Comparison of ENCODE assay signal across 1 cellular context in genomic region chr16:86584071-86584685, GRCh38.
TF ChIP-seq lines count a peak whose summit lies in the region.

No MANE protein-coding gene starts in this region.

TF ChIP-seq in H1, 55 proteins besides CTCF, POLR2A, EP300 and RAD21:
- TF ChIP-seq ATF3 (IDR thresholded peaks at IDR 0.05; ENCODE audit: insufficient read depth, low read depth, low read length) (no peak), TAF1 (IDR thresholded peaks at IDR 0.05; ENCODE audit: low read depth, low read length) (no peak), RNF2 (IDR thresholded peaks at IDR 0.05; ENCODE audit: borderline replicate concordance, low read depth, low read length, missing control alignments, poor library complexity, severe bottlenecking) (no peak), RXRA (IDR thresholded peaks at IDR 0.05; ENCODE audit: insufficient read depth, low read depth, low read length) (no peak)
